In genomic region chr1:75732703-75733102, GRCh38 we compare ENCODE assay signal across 1 cellular context.
TF ChIP-seq lines count a peak whose summit lies in the region.

No MANE protein-coding gene starts in this region.

TF ChIP-seq in SK-N-SH, 30 proteins besides CTCF, POLR2A, EP300 and RAD21 (continued from another document):
- TF ChIP-seq, protein P1, sequence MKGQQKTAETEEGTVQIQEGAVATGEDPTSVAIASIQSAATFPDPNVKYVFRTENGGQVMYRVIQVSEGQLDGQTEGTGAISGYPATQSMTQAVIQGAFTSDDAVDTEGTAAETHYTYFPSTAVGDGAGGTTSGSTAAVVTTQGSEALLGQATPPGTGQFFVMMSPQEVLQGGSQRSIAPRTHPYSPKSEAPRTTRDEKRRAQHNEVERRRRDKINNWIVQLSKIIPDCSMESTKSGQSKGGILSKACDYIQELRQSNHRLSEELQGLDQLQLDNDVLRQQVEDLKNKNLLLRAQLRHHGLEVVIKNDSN (IDR thresholded peaks at IDR 0.05; ENCODE audit: borderline replicate concordance, low read depth), result no peak
- TF ChIP-seq MEF2A (IDR thresholded peaks at IDR 0.05; ENCODE audit: borderline replicate concordance, low read depth), result no peak
- TF ChIP-seq GATA2 (CRISPR knock-in tag; IDR thresholded peaks at IDR 0.05), result no peak
- no peak for TF ChIP-seq JUND (IDR thresholded peaks at IDR 0.05)
